Comparison of ENCODE assay signal across 10 cellular contexts in genomic region chr7:36192050-36192824, GRCh38. TPM values are rescaled to one million over a fixed set of nuclear protein-coding genes. Genes with fewer than 3 reads are reported as not detected.
DNase-seq lines count a peak whose midpoint lies in the region; ATAC-seq and FAIRE-seq lines count a peak whose summit lies in the region.
"Had no signal": no experiment of that assay in that cellular context is flagged by ENCODE, and none has a peak within 500 bp of the region (broad histone marks: within the 10 kb centered on the region; RNA-seq: fewer than 3 reads in every experiment).

No MANE protein-coding gene starts in this region.

- H3K4me3 Mint-ChIP-seq in T-helper 17 cell = no peak overlapping the region

- H3K27ac Mint-ChIP-seq in T-helper 17 cell = peak overlapping the region; percentile 75

- WGBS in small intestine, 3 donors = 77 to 89% (median 85%) methylated on average over 11 of the region's 11 CpGs

- peaks cover 0 to 31% (median 0%) of the 10 kb centered on the region in 11 experiments; a peak in 10 of 22 replicates for H3K36me3 ChIP-seq in BLaER1 treated with 17β-estradiol and CSF1 and Interleukin-3, amounts not matched to agents 10 nM and 100 nM
- H3K36me3 ChIP-seq in small intestine (ENCODE audit: control insufficient read depth in 2 of 2, insufficient read depth in 2 of 2, low read length in 2 of 2) = no peaks in the 10 kb centered on the region

- H3K36me3 Mint-ChIP-seq in T-helper 17 cell (ENCODE audit: low read depth) = peaks cover 8% of the 10 kb centered on the region

- peak overlapping the region; percentile 86 to 97 (median 90) for H3K4me2 ChIP-seq in BLaER1 treated with 17β-estradiol and CSF1 and Interleukin-3, amounts not matched to agents 10 nM and 100 nM

- H3K27me3 Mint-ChIP-seq in T-helper 17 cell = no peaks in the 10 kb centered on the region

- H3K4me3 ChIP-seq in BLaER1 treated with 17β-estradiol and CSF1 and Interleukin-3, amounts not matched to agents 10 nM and 100 nM = peak overlapping the region in 4 of 10 experiments; percentile 11 to 36 (median 22); a peak in 5 of 20 replicates
- H3K4me3 ChIP-seq in small intestine (ENCODE audit: low read depth in 1 of 2, low read length in 2 of 2) = no peak overlapping the region

- peaks cover 57 to 80% (median 72%) of the 10 kb centered on the region in 10 experiments for H3K4me1 ChIP-seq in BLaER1 treated with 17β-estradiol and CSF1 and Interleukin-3, amounts not matched to agents 10 nM and 100 nM
- no peaks in the 10 kb centered on the region for H3K4me1 ChIP-seq in small intestine (ENCODE audit: control insufficient read depth in 2 of 2, insufficient read depth in 1 of 2, low read depth in 1 of 2, low read length in 1 of 2)

- peaks cover 11% of the 10 kb centered on the region for H3K4me1 Mint-ChIP-seq in T-helper 17 cell

- no peak for FAIRE-seq in urothelium cell line (lab: Jason Lieb, UNC)
- no peak for FAIRE-seq in small intestine (lab: Jason Lieb, UNC)
- FAIRE-seq: G401.6 had no signal

- peaks cover 0 to 23% (median 14%) of the 10 kb centered on the region in 11 experiments; a peak in 18 of 22 replicates for H3K9me3 ChIP-seq in BLaER1 treated with 17β-estradiol and CSF1 and Interleukin-3, amounts not matched to agents 10 nM and 100 nM (replicated peaks in 1 of 11)
- no peaks in the 10 kb centered on the region for H3K9me3 ChIP-seq in T-helper 17 cell (ENCODE audit: control insufficient read depth, low read length, poor library complexity, severe bottlenecking)
- no peaks in the 10 kb centered on the region for H3K9me3 ChIP-seq in small intestine (ENCODE audit: control insufficient read depth, low read depth)

- DNase-seq in T-helper 17 cell (no peak), midbrain (lab: John Stamatoyannopoulos, UW) (peak; percentile 29), iPS-NIHi7 (ENCODE audit: extremely low spot score) (no peak), urothelium cell line (ENCODE audit: low spot score) (no peak), small intestine (no peak)
- DNase-seq in stimulated activated CD4-positive, alpha-beta T cell treated with anti-CD3 and anti-CD28 coated beads, Interleukin-15, amount 100 ng/mL, for 24 hours = no peak
- DNase-seq: NCI-H1092 treated with DMSO at 0.1 percent for 48 hours had no signal

- H3K27ac ChIP-seq in BLaER1 treated with 17β-estradiol and CSF1 and Interleukin-3, amounts not matched to agents 10 nM and 100 nM = peak overlapping the region; percentile 93 to 100 (median 96)
- H3K27ac ChIP-seq in small intestine (ENCODE audit: low read depth in 1 of 2, low read length in 1 of 2) = no peak overlapping the region

- no peaks in the 10 kb centered on the region for H4K20me1 ChIP-seq in BLaER1 treated with 17β-estradiol and CSF1 and Interleukin-3, amounts not matched to agents 10 nM and 100 nM

- peak; percentile 36 for ATAC-seq in HG02763 (IDR thresholded peaks at IDR 0.05; ENCODE audit: unreplicated experiment)
- peak; percentile 18 for ATAC-seq in T-helper 17 cell

- H3K27me3 ChIP-seq in BLaER1 treated with 17β-estradiol and CSF1 and Interleukin-3, amounts not matched to agents 10 nM and 100 nM = no peaks in the 10 kb centered on the region
- H3K27me3 ChIP-seq in small intestine (ENCODE audit: control insufficient read depth in 2 of 2, insufficient read depth in 2 of 2, low read length in 2 of 2) = no peaks in the 10 kb centered on the region

- peak overlapping the region; percentile 77 to 97 (median 84) for H3K9ac ChIP-seq in BLaER1 treated with 17β-estradiol and CSF1 and Interleukin-3, amounts not matched to agents 10 nM and 100 nM

RNA-seq across cellular contexts. Expression of gene EEPD1, which starts 39.2 kb away (rescaled TPM):
- 10 to 100 TPM; 15.7 to 20.7 TPM for total RNA-seq in T-helper 17 cell
- 100 to 1,000 TPM in 2 of 3 donors, 10 to 100 TPM in 1; 18.3 to 175 (median 154) TPM for polyA plus RNA-seq in small intestine

Comparison
In these comparisons a context has a peak if more than half of its experiments do, and no peak if none do; other contexts are left out.
1. H3K27ac ChIP-seq: peak in BLaER1 treated with 17β-estradiol and CSF1 and Interleukin-3, amounts not matched to agents 10 nM and 100 nM (11 of 11); none in small intestine (0 of 2).